Comparison of ENCODE assay signal across 18 cellular contexts in the genomic region with DNA sequence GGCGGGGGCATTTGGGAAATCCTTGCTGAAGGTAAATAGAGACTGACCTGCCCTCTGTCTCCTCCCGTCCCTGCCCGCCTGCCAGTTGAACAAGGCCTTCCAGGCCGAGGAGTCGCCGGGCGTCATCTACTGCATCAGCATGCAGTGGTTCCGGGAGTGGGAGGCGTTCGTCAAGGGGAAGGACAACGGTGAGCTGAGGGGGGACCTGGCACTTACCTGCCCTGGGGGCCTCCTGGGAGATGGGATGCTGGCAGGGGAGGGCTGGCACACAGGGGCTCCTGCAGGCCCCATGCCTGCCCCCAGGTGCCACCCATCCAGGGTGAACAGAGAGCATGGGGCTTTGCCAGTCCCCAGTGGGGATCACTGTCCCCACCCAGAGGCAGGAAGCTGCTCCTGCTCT.
"Had no signal": no experiment of that assay in that cellular context is flagged by ENCODE, and none has a peak within 500 bp of the region (broad histone marks: within the 10 kb centered on the region; RNA-seq: fewer than 3 reads in every experiment).

No MANE protein-coding gene starts in this region.

- H3K27me3 Mint-ChIP-seq: activated T-helper 17 cell treated with anti-CD3 and anti-CD28 coated beads, Interleukin-2, amount 50 U/mL, for 72 hours had no signal

- H3K27ac Mint-ChIP-seq: activated T-helper 17 cell treated with anti-CD3 and anti-CD28 coated beads, Interleukin-2, amount 50 U/mL, for 72 hours had no signal

- H3K27ac ChIP-seq: body of pancreas, esophagus squamous epithelium, heart right ventricle, ovary, psoas muscle, tibial nerve, vagina, WERI-Rb-1 had no signal

- ATAC-seq: activated T-helper 17 cell treated with anti-CD3 and anti-CD28 coated beads, Interleukin-2, amount 50 U/mL, for 72 hours; body of pancreas; heart right ventricle; left ventricle myocardium superior; psoas muscle; right cardiac atrium had no signal

- H3K36me3 ChIP-seq: ovary had no signal

- H3K9me3 Mint-ChIP-seq: activated naive CD4-positive, alpha-beta T cell treated with anti-CD3 and anti-CD28 coated beads, Interleukin-2, amount 50 U/mL, for 72 hours; activated T-helper 17 cell treated with anti-CD3 and anti-CD28 coated beads, Interleukin-2, amount 50 U/mL, for 72 hours had no signal

- DNase-seq: activated CD4-positive, alpha-beta T cell treated with anti-CD3 and anti-CD28 coated beads for 1 hour; body of pancreas; dermis blood vessel endothelial cell; effector memory CD4-positive, alpha-beta T cell; esophagus squamous epithelium; heart right ventricle; left ventricle myocardium superior; ovary; right cardiac atrium; stimulated activated naive CD8-positive, alpha-beta T cell treated with anti-CD3 and anti-CD28 coated beads, Interleukin-15, Interleukin-2, amounts not matched to agents 100 U/mL and 50 U/mL, for 24 hours; substantia nigra; SW 1271; WERI-Rb-1 had no signal

- H3K27me3 ChIP-seq: body of pancreas, esophagus squamous epithelium, heart right ventricle, ovary, tibial nerve, vagina had no signal

- H3K4me1 Mint-ChIP-seq: activated T-helper 17 cell treated with anti-CD3 and anti-CD28 coated beads, Interleukin-2, amount 50 U/mL, for 72 hours had no signal

- H3K9me3 ChIP-seq: body of pancreas, esophagus squamous epithelium, heart right ventricle, ovary, psoas muscle, tibial nerve, vagina had no signal

- H3K4me3 Mint-ChIP-seq: activated T-helper 17 cell treated with anti-CD3 and anti-CD28 coated beads, Interleukin-2, amount 50 U/mL, for 72 hours had no signal

- H3K4me3 ChIP-seq: body of pancreas, esophagus squamous epithelium, heart right ventricle, ovary, psoas muscle, tibial nerve, vagina had no signal

- H3K4me1 ChIP-seq: body of pancreas, heart right ventricle, psoas muscle, tibial nerve, vagina had no signal
